8 cellular contexts compared by ENCODE assay signal in the genomic region with DNA sequence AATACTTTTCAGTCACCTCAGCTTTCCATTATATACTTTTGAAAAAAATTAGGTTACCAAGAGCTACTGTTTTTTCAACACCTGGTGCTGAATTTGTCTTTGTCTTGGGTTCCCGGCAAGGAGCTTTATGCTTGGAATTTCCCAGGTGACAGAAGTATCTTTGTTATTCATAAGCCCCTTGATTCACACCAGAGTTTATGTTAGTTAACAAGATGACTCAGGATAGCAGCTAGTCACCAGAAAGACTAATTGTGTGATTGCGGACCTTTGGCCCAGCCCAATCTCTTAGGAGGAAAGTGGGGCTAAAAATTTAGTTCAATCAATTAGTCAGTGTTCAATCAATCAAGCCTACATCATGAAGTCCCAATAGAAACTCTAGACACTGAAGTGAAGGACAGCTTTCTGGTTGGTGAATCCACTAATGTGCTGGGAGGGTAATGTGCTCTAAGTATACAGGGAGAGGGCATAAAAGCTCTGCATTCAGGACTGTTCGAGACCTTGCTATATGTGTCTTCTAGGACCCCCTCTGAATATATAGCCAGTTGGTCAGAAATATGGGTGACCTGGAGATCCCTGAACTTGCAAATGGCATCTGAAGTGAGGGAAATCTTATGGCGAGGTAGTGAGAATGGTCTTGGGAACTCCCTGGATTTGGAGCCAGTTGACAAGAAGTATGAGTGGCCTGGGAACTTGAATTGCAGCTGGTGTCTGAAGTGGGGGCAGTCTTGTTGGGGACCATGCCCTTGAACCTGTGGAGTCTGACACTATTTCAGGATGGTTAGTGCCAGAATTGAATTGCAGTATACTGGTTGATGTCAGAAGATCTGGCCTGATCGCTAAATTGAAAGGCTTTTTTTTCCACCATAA. TPM values are rescaled to one million over a fixed set of nuclear protein-coding genes. Genes with fewer than 3 reads are reported as not detected.
DNase-seq lines count a peak whose midpoint lies in the region; ATAC-seq, FAIRE-seq and TF ChIP-seq lines count a peak whose summit lies in the region.

No MANE protein-coding gene starts in this region.

- no peak overlapping the region for H3K27ac ChIP-seq in HEK293 (ENCODE audit: extremely low read depth, low read depth, low read length)
- peak overlapping the region; percentile 4 for H3K27ac ChIP-seq in muscle layer of colon (ENCODE audit: low read depth, low read length)

- peaks cover 11 to 36% of the 10 kb centered on the region in 2 experiments; a peak in 2 of 3 replicates for H3K36me3 ChIP-seq in HEK293 (ENCODE audit: control insufficient read depth in 2 of 2, insufficient read depth in 1 of 2, low read length in 2 of 2)
- H3K36me3 ChIP-seq in bronchial epithelial cell (ENCODE audit: control insufficient read depth, insufficient read depth, low read length), result peaks cover 2% of the 10 kb centered on the region
- peaks cover 9% of the 10 kb centered on the region for H3K36me3 ChIP-seq in muscle layer of colon (ENCODE audit: insufficient read depth, low read length)

- TF ChIP-seq CTCF in HEK293 (tag by site-specific recombination; IDR thresholded peaks at IDR 0.05) (no peak), bronchial epithelial cell (IDR thresholded peaks at IDR 0.05; ENCODE audit: insufficient read depth, low read length, severe bottlenecking) (no peak)

- H3K4me1 ChIP-seq in HEK293 (ENCODE audit: control insufficient read depth, insufficient read depth, low read length) (peaks cover 14% of the 10 kb centered on the region), muscle layer of colon (ENCODE audit: insufficient read depth, low read length) (peaks cover 17% of the 10 kb centered on the region)

- CTCF ChIA-PET in HEK293 (lab: Yijun Ruan, JAX), result interaction anchor here (0.6 to 3.2 kb wide), 26 partner anchors 10 to 1477 kb away, joined by 3 to 55 read pairs (median 8); a partner anchor contains a TSS

- H3K9me3 ChIP-seq in HEK293 (ENCODE audit: control insufficient read depth, insufficient read depth, low read depth, low read length) (0 out of 2 replicates have a peak, but pooled peaks cover 2% of the 10 kb centered on the region), muscle layer of colon (ENCODE audit: low read length) (no peaks in the 10 kb centered on the region)

- no peak for ATAC-seq in HG02798 (IDR thresholded peaks at IDR 0.05; ENCODE audit: poor library complexity, unreplicated experiment)
- no peak for ATAC-seq in HG02763 (IDR thresholded peaks at IDR 0.05; ENCODE audit: unreplicated experiment)

- H3K9ac ChIP-seq in muscle layer of colon (ENCODE audit: low read length), result no peak overlapping the region

- no peak overlapping the region for H3K4me3 ChIP-seq in HEK293 (ENCODE audit: low read depth, low read length)
- no peak overlapping the region for H3K4me3 ChIP-seq in bronchial epithelial cell (ENCODE audit: low read depth, low read length)
- no peak overlapping the region for H3K4me3 ChIP-seq in muscle layer of colon (ENCODE audit: low read depth in 1 of 2, low read length in 2 of 2)

- POLR2A ChIA-PET in HEK293 (lab: Yijun Ruan, JAX), result interaction anchor here (0.6 to 2.0 kb wide), 4 partner anchors 14 to 257 kb away, joined by 3 to 6 read pairs (median 4); a partner anchor contains a TSS

- H3K27me3 ChIP-seq in bronchial epithelial cell (ENCODE audit: control insufficient read depth, insufficient read depth, low read length), result no peaks in the 10 kb centered on the region
- H3K27me3 ChIP-seq in muscle layer of colon (ENCODE audit: control insufficient read depth in 1 of 2, insufficient read depth in 2 of 2, low read length in 2 of 2), result no peaks in the 10 kb centered on the region

- peak; percentile 64 for DNase-seq in Daoy (ENCODE audit: low read depth)
- DNase-seq in bronchial epithelial cell (ENCODE audit: low read depth), result peak; percentile 92
- no peak for DNase-seq in dedifferentiated amniotic fluid mesenchymal stem cell (ENCODE audit: extremely low spot score)
- DNase-seq in stimulated activated naive CD4-positive, alpha-beta T cell (lab: John Stamatoyannopoulos, UW), result no peak

- no peak for FAIRE-seq in bronchial epithelial cell (lab: Jason Lieb, UNC)

TF ChIP-seq in HEK293, 187 proteins besides CTCF, POLR2A, EP300 and RAD21:
- TF ChIP-seq BCL11B (tag by site-specific recombination; IDR thresholded peaks at IDR 0.05; ENCODE audit: low read depth), result no peak
- TF ChIP-seq ZNF274 (IDR thresholded peaks at IDR 0.05; ENCODE audit: low read length), result no peak
- TF ChIP-seq ZNF274 (tag by site-specific recombination; IDR thresholded peaks at IDR 0.05; ENCODE audit: borderline replicate concordance), result no peak
- peak; percentile 55; the same call in 1 of the 2 replicates for TF ChIP-seq ZNF214 (tag by site-specific recombination; IDR thresholded peaks at IDR 0.05; ENCODE audit: borderline replicate concordance)
- no peak for TF ChIP-seq ZNF133 (tag by site-specific recombination; IDR thresholded peaks at IDR 0.05)
- TF ChIP-seq ZNF677 (tag by site-specific recombination; IDR thresholded peaks at IDR 0.05), result peak; percentile 96
- TF ChIP-seq ZSCAN16 (tag by site-specific recombination; IDR thresholded peaks at IDR 0.05), result no peak

RNA-seq across cellular contexts. Expression of a gene that starts 16.2 kb away (rescaled TPM):
- 101 and 115 TPM in 2 replicates for total RNA-seq in Daoy (2014; rRNA removed; shearing (Covaris generic))
- total RNA-seq in bronchial epithelial cell, result 96.9 and 118 TPM in 2 replicates

RNA-seq across cellular contexts. Expression of a gene that starts 24.8 kb away (rescaled TPM):
- total RNA-seq in Daoy (2014; rRNA removed; shearing (Covaris generic)), result 801 and 813 TPM in 2 replicates
- total RNA-seq in bronchial epithelial cell, result 124 and 176 TPM in 2 replicates

Comparison
In these comparisons a context has a peak if more than half of its experiments do, and no peak if none do; other contexts are left out.
1. DNase-seq: peak in Daoy (single experiment) and bronchial epithelial cell (single experiment); none in dedifferentiated amniotic fluid mesenchymal stem cell (single experiment) and stimulated activated naive CD4-positive, alpha-beta T cell (0 of 6).